ENCODE assay signal across 34 cellular contexts in genomic region chr4:141534985-141535384, GRCh38.
"Had no signal": no experiment of that assay in that cellular context is flagged by ENCODE, and none has a peak within 500 bp of the region (broad histone marks: within the 10 kb centered on the region; RNA-seq: fewer than 3 reads in every experiment).

No MANE protein-coding gene starts in this region.

- DNase-seq: activated CD4-positive, alpha-beta memory T cell treated with anti-CD3 and anti-CD28 coated beads, Interleukin-2, amount 10 ng/mL, durations not matched to agents 7 days and 5 days; activated CD4-positive, alpha-beta T cell treated with anti-CD3 and anti-CD28 coated beads for 1 hour; activated CD4-positive, alpha-beta T cell treated with anti-CD3 and anti-CD28 coated beads for 36 hours; activated CD4-positive, alpha-beta T cell treated with anti-CD3 and anti-CD28 coated beads for 48 hours; activated CD4-positive, alpha-beta T cell treated with anti-CD3 and anti-CD28 coated beads, Interleukin-2, amount 10 ng/mL, durations not matched to agents 7 days and 5 days; activated CD4-positive, alpha-beta T cell treated with anti-CD3 and anti-CD28 coated beads, Interleukin-2, amount 50 U/mL, for 48 hours; activated CD4-positive, CD25-positive, alpha-beta regulatory T cell; activated CD8-positive, alpha-beta memory T cell treated with anti-CD3 and anti-CD28 coated beads for 24 hours; activated CD8-positive, alpha-beta memory T cell treated with anti-CD3 and anti-CD28 coated beads, Interleukin-2, amount 10 ng/mL, durations not matched to agents 7 days and 5 days; activated CD8-positive, alpha-beta memory T cell treated with anti-CD3 and anti-CD28 coated beads, Interleukin-2, amount 50 U/mL, for 48 hours; activated CD8-positive, alpha-beta T cell treated with anti-CD3 and anti-CD28 coated beads, Interleukin-2, amount 10 ng/mL, durations not matched to agents 7 days and 5 days; activated effector memory CD4-positive, alpha-beta T cell treated with anti-CD3 and anti-CD28 coated beads, Interleukin-2, amount 50 U/mL, for 16 hours; activated gamma-delta T cell treated with Interleukin-2 at 50 U/mL for 16 hours; activated naive CD4-positive, alpha-beta T cell; activated naive CD4-positive, alpha-beta T cell treated with anti-CD3 and anti-CD28 coated beads for 36 hours; activated naive CD4-positive, alpha-beta T cell treated with anti-CD3 and anti-CD28 coated beads, Interleukin-2, amount 50 U/mL, for 16 hours; activated naive CD8-positive, alpha-beta T cell treated with anti-CD3 and anti-CD28 coated beads for 36 hours; activated T-cell treated with anti-CD3 and anti-CD28 coated beads, Interleukin-2, amount 50 U/mL, for 1 hour; activated T-cell treated with anti-CD3 and anti-CD28 coated beads, Interleukin-2, amount 50 U/mL, for 4 hours; activated T-cell treated with anti-CD3 and anti-CD28 coated beads, Interleukin-2, amount 50 U/mL, for 72 hours; adrenal gland; amniotic stem cell; aorta; body of pancreas; caudate nucleus; cerebellar nuclear complex; T-helper 2 cell; T-helper 9 cell; WERI-Rb-1 had no signal

- H3K27ac ChIP-seq: adrenal gland, body of pancreas, cardiac muscle cell, WERI-Rb-1 had no signal

- H3K27me3 ChIP-seq: adrenal gland, body of pancreas, cardiac muscle cell had no signal

- ATAC-seq: activated CD4-positive, alpha-beta T cell treated with anti-CD3 and anti-CD28 coated beads for 36 hours; activated CD4-positive, CD25-positive, alpha-beta regulatory T cell treated with anti-CD3 and anti-CD28 coated beads, Interleukin-2, amount 50 U/mL, for 24 hours; activated CD8-positive, alpha-beta memory T cell treated with anti-CD3 and anti-CD28 coated beads, Interleukin-2, amount 10 ng/mL, durations not matched to agents 7 days and 5 days; activated CD8-positive, alpha-beta T cell treated with anti-CD3 and anti-CD28 coated beads, Interleukin-2, amount 10 ng/mL, durations not matched to agents 7 days and 5 days; activated naive CD4-positive, alpha-beta T cell treated with anti-CD3 and anti-CD28 coated beads, Interleukin-2, amount 50 U/mL, for 72 hours; activated T-cell treated with anti-CD3 and anti-CD28 coated beads, Interleukin-2, amount 50 U/mL, for 4 hours; activated T-cell treated with anti-CD3 and anti-CD28 coated beads, Interleukin-2, amount 50 U/mL, for 72 hours; activated T-helper 17 cell treated with anti-CD3 and anti-CD28 coated beads, Interleukin-2, amount 50 U/mL, for 72 hours; body of pancreas; WTC11 had no signal

- H3K36me3 ChIP-seq: adrenal gland, cardiac muscle cell, WERI-Rb-1 had no signal

- H3K4me3 ChIP-seq: adrenal gland, body of pancreas, cardiac muscle cell had no signal
